8 cellular contexts compared by ENCODE assay signal in genomic region chr14:20306079-20306423, GRCh38. TPM values are rescaled to one million over a fixed set of nuclear protein-coding genes. Genes with fewer than 3 reads are reported as not detected.
A peak's percentile ranks its signal among the peaks of the same experiment; 100 is the strongest.
DNase-seq lines count a peak whose midpoint lies in the region; ATAC-seq and TF ChIP-seq lines count a peak whose summit lies in the region.

No MANE protein-coding gene starts in this region.

- DNase-seq in heart right ventricle (no peak), left ventricle myocardium superior (no peak), right lobe of liver (no peak), upper lobe of right lung (no peak), ecto neural progenitor cell (ENCODE audit: low spot score) (no peak), CD1c-positive myeloid dendritic cell (ENCODE audit: extremely low spot score) (no peak), NCI-H82 (lab: John Stamatoyannopoulos, UW) (no peak)
- no peak for DNase-seq in activated CD8-positive, alpha-beta T cell treated with anti-CD3 and anti-CD28 coated beads, Interleukin-2, amount 10 ng/mL, durations not matched to agents 7 days and 5 days

- H3K27me3 Mint-ChIP-seq in activated CD8-positive, alpha-beta T cell treated with anti-CD3 and anti-CD28 coated beads, Interleukin-2, amount 10 ng/mL, durations not matched to agents 7 days and 5 days (ENCODE audit: low read depth), result no peaks in the 10 kb centered on the region

- peak overlapping the region; percentile 81 for H3K4me3 Mint-ChIP-seq in activated CD8-positive, alpha-beta T cell treated with anti-CD3 and anti-CD28 coated beads, Interleukin-2, amount 10 ng/mL, durations not matched to agents 7 days and 5 days

- WGBS in heart right ventricle, 2 donors, result 95 to 97% methylated on average over 1 of the region's 1 CpG
- 95% methylated on average over 1 of the region's 1 CpG for WGBS in right lobe of liver (ENCODE audit: insufficient coverage, low coverage, low lambda C conversion rate, missing lambda C conversion rate)

- intact Hi-C loops in heart right ventricle (cut with DNase I), result no loop called here
- intact Hi-C loops in left ventricle myocardium superior (cut with micrococcal nuclease), result no loop called here
- intact Hi-C loops in right lobe of liver (cut with DNase I), result no loop called here
- intact Hi-C loops in upper lobe of right lung (cut with DNase I), result no loop called here

- peaks cover 0 to 14% (median 5%) of the 10 kb centered on the region in 9 donors for H3K36me3 ChIP-seq in heart right ventricle
- peaks cover 0 to 6% (median 0%) of the 10 kb centered on the region in 4 donors for H3K36me3 ChIP-seq in right lobe of liver
- peaks cover 8% of the 10 kb centered on the region for H3K36me3 ChIP-seq in upper lobe of right lung

- H3K27me3 ChIP-seq in heart right ventricle (no peaks in the 10 kb centered on the region), right lobe of liver (no peaks in the 10 kb centered on the region), upper lobe of right lung (no peaks in the 10 kb centered on the region)

- TF ChIP-seq POLR2A in right lobe of liver (IDR thresholded peaks at IDR 0.05), result no peak

- H3K4me1 Mint-ChIP-seq in activated CD8-positive, alpha-beta T cell treated with anti-CD3 and anti-CD28 coated beads, Interleukin-2, amount 10 ng/mL, durations not matched to agents 7 days and 5 days (ENCODE audit: low read depth), result peaks cover 24% of the 10 kb centered on the region

- no peaks in the 10 kb centered on the region for H3K9me3 Mint-ChIP-seq in activated CD8-positive, alpha-beta T cell treated with anti-CD3 and anti-CD28 coated beads, Interleukin-2, amount 10 ng/mL, durations not matched to agents 7 days and 5 days (ENCODE audit: insufficient read depth)

- peak in 1 of 9 donors; percentile 12 for TF ChIP-seq CTCF in heart right ventricle (IDR thresholded peaks at IDR 0.05)
- TF ChIP-seq CTCF in right lobe of liver (IDR thresholded peaks at IDR 0.05), result no peak
- TF ChIP-seq CTCF in upper lobe of right lung (IDR thresholded peaks at IDR 0.05), result no peak

- POLR2A ChIA-PET in activated CD8-positive, alpha-beta T cell treated with anti-CD3 and anti-CD28 coated beads, Interleukin-2, amount 10 ng/mL, durations not matched to agents 7 days and 5 days (lab: Charles Lee), result interaction anchor here (0.6 to 1.6 kb wide), 3 partner anchors 28 to 110 kb away, joined by 3 to 6 read pairs (median 3); partner anchors contain the start of gene PARP2

- H3K27ac ChIP-seq in heart right ventricle (no peak overlapping the region), right lobe of liver (no peak overlapping the region), upper lobe of right lung (no peak overlapping the region)

- H3K4me1 ChIP-seq in heart right ventricle (peaks cover 0 to 20% (median 14%) of the 10 kb centered on the region in 9 donors), right lobe of liver (peaks cover 0 to 13% (median 0%) of the 10 kb centered on the region in 4 donors), upper lobe of right lung (peaks cover 6% of the 10 kb centered on the region)

- H3K4me3 ChIP-seq in heart right ventricle (peak overlapping the region in 7 of 10 donors; percentile 72 to 96 (median 77)), right lobe of liver (peak overlapping the region in 2 of 3 donors; percentile 75 to 77), upper lobe of right lung (peak overlapping the region; percentile 65)

- ATAC-seq in heart right ventricle, result no peak
- no peak for ATAC-seq in left ventricle myocardium superior
- ATAC-seq in activated CD8-positive, alpha-beta T cell treated with anti-CD3 and anti-CD28 coated beads, Interleukin-2, amount 10 ng/mL, durations not matched to agents 7 days and 5 days, result no peak
- ATAC-seq in right lobe of liver, result no peak
- no peak for ATAC-seq in upper lobe of right lung

- peaks cover 8% of the 10 kb centered on the region for H3K36me3 Mint-ChIP-seq in activated CD8-positive, alpha-beta T cell treated with anti-CD3 and anti-CD28 coated beads, Interleukin-2, amount 10 ng/mL, durations not matched to agents 7 days and 5 days (ENCODE audit: low read depth)

- H3K9me3 ChIP-seq in heart right ventricle (no peaks in the 10 kb centered on the region), right lobe of liver (no peaks in the 10 kb centered on the region), upper lobe of right lung (no peaks in the 10 kb centered on the region)

- peak overlapping the region; percentile 67 for H3K27ac Mint-ChIP-seq in activated CD8-positive, alpha-beta T cell treated with anti-CD3 and anti-CD28 coated beads, Interleukin-2, amount 10 ng/mL, durations not matched to agents 7 days and 5 days

- CTCF ChIA-PET in activated CD8-positive, alpha-beta T cell treated with anti-CD3 and anti-CD28 coated beads, Interleukin-2, amount 10 ng/mL, durations not matched to agents 7 days and 5 days (lab: Charles Lee), result interaction anchor here (0.8 to 2.5 kb wide), 10 partner anchors 9 to 376 kb away, joined by 3 to 12 read pairs (median 3); partner anchors contain the start of gene CCNB1IP1

RNA-seq across cellular contexts. Expression of gene TTC5, which starts 0.3 kb away (rescaled TPM):
- total RNA-seq in heart right ventricle, result 10 to 100 TPM in 7 of 10 donors, 1 to 10 TPM in 3; 6.3 to 14.0 (median 11.3) TPM
- 1 to 10 TPM; 3.2 to 4.9 TPM for polyA plus RNA-seq in heart right ventricle
- 11.8 TPM for total RNA-seq in left ventricle myocardium superior
- total RNA-seq in activated CD8-positive, alpha-beta T cell treated with anti-CD3 and anti-CD28 coated beads, Interleukin-2, amount 10 ng/mL, durations not matched to agents 7 days and 5 days, result 10 to 100 TPM; 21.8 to 22.0 TPM
- 1 to 10 TPM; 3.1 to 5.1 (median 4.2) TPM for total RNA-seq in right lobe of liver
- 15.6 TPM for total RNA-seq in upper lobe of right lung

RNA-seq across cellular contexts. Expression of gene CCNB1IP1, which starts 27.0 kb away (rescaled TPM):
- total RNA-seq in heart right ventricle (10 to 100 TPM; 35.7 to 69.9 (median 56.0) TPM), left ventricle myocardium superior (43.9 TPM), right lobe of liver (10 to 100 TPM; 15.7 to 55.5 (median 24.9) TPM), upper lobe of right lung (37.9 TPM)
- 100 to 1,000 TPM; 105 to 126 TPM for polyA plus RNA-seq in heart right ventricle
- total RNA-seq in activated CD8-positive, alpha-beta T cell treated with anti-CD3 and anti-CD28 coated beads, Interleukin-2, amount 10 ng/mL, durations not matched to agents 7 days and 5 days, result 10 to 100 TPM; 35.3 to 38.3 TPM

RNA-seq across cellular contexts. Expression of gene PARP2, which starts 37.4 kb away (rescaled TPM):
- 10 to 100 TPM; 13.6 to 18.4 (median 16.0) TPM for total RNA-seq in heart right ventricle
- 10 to 100 TPM; 13.5 to 19.5 TPM for polyA plus RNA-seq in heart right ventricle
- total RNA-seq in left ventricle myocardium superior, result 17.5 TPM
- 10 to 100 TPM; 29.7 to 32.3 TPM for total RNA-seq in activated CD8-positive, alpha-beta T cell treated with anti-CD3 and anti-CD28 coated beads, Interleukin-2, amount 10 ng/mL, durations not matched to agents 7 days and 5 days
- total RNA-seq in right lobe of liver, result 10 to 100 TPM in 2 of 6 experiments, 1 to 10 TPM in 4; 5.5 to 10.4 (median 9.1) TPM
- total RNA-seq in upper lobe of right lung, result 15.6 TPM
